In the genomic region with DNA sequence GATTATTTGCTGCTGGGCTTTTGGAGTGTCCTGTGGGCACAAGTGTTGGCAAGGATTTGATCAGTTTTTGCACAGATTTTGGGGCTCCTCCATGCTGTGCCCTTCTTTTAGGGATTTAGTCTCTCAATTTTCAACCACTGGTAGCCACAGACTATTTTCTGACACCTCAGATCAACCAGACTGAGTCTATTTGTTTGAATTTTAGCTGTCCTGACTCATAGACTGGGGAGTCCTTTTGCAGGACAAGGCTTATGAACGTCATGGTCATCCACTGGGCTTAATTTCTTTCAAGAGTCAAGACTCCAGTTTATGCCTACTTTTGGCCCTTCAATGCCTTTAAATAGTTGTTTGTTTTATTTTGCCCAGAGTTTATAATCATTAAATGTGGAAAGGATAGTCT, we compare ENCODE assay signal across 17 cellular contexts.
"Had no signal": no experiment of that assay in that cellular context is flagged by ENCODE, and none has a peak within 500 bp of the region (broad histone marks: within the 10 kb centered on the region; RNA-seq: fewer than 3 reads in every experiment).

No MANE protein-coding gene starts in this region.

- H3K4me1 ChIP-seq: ascending aorta, breast epithelium, lower lobe of right lung, tibial nerve had no signal

- H3K4me2 ChIP-seq: neural progenitor cell had no signal

- ATAC-seq: heart left ventricle, lower lobe of right lung, pancreas had no signal

- H3K27ac ChIP-seq: ascending aorta, breast epithelium, heart left ventricle, lower lobe of right lung, neural progenitor cell, pancreas, sigmoid colon, tibial nerve, vagina had no signal

- H3K9me3 ChIP-seq: ascending aorta, breast epithelium, heart left ventricle, lower lobe of right lung, pancreas, sigmoid colon, tibial nerve, vagina had no signal

- H3K9me3 Mint-ChIP-seq: activated CD4-positive, alpha-beta T cell treated with anti-CD3 and anti-CD28 coated beads, Interleukin-2, amount 10 ng/mL, durations not matched to agents 7 days and 5 days; immature natural killer cell; naive B cell; stimulated activated naive B cell treated with anti-CD40 and anti-IgM and Interleukin-4, amounts not matched to agents 10 μg/mL and 1 μg/mL and 100 μg/mL, for 72 hours had no signal

- FAIRE-seq: pancreas had no signal

- H3K4me3 ChIP-seq: ascending aorta, breast epithelium, heart left ventricle, lower lobe of right lung, neural progenitor cell, pancreas, sigmoid colon, tibial nerve, vagina had no signal

- H2AFZ ChIP-seq: neural progenitor cell had no signal

- H3K4me3 Mint-ChIP-seq: naive B cell, neural progenitor cell had no signal

- H3K36me3 ChIP-seq: ascending aorta, breast epithelium, lower lobe of right lung, pancreas, sigmoid colon, vagina had no signal

- H3K4me1 Mint-ChIP-seq: neural progenitor cell had no signal

- H3K27me3 Mint-ChIP-seq: activated CD4-positive, alpha-beta T cell treated with anti-CD3 and anti-CD28 coated beads, Interleukin-2, amount 10 ng/mL, durations not matched to agents 7 days and 5 days; naive B cell; stimulated activated naive B cell treated with anti-CD40 and anti-IgM and Interleukin-4, amounts not matched to agents 10 μg/mL and 1 μg/mL and 100 μg/mL, for 72 hours had no signal

- DNase-seq: cerebellar nuclear complex; effector CD8-positive, alpha-beta T cell; foreskin melanocyte; heart left ventricle; immature natural killer cell; lower lobe of right lung; naive B cell; pancreas; sigmoid colon; stimulated activated naive B cell treated with anti-CD40 and anti-IgM and Interleukin-4, amounts not matched to agents 10 μg/mL and 1 μg/mL and 100 μg/mL, for 72 hours; substantia nigra had no signal

- H3K27ac Mint-ChIP-seq: activated CD4-positive, alpha-beta T cell treated with anti-CD3 and anti-CD28 coated beads, Interleukin-2, amount 10 ng/mL, durations not matched to agents 7 days and 5 days; neural progenitor cell; stimulated activated naive B cell treated with anti-CD40 and anti-IgM and Interleukin-4, amounts not matched to agents 10 μg/mL and 1 μg/mL and 100 μg/mL, for 72 hours had no signal

- H3K27me3 ChIP-seq: ascending aorta, breast epithelium, heart left ventricle, neural progenitor cell, pancreas, sigmoid colon, tibial nerve, vagina had no signal

- H3K9ac ChIP-seq: neural progenitor cell had no signal
